ENCODE assay signal across 18 cellular contexts in the genomic region with DNA sequence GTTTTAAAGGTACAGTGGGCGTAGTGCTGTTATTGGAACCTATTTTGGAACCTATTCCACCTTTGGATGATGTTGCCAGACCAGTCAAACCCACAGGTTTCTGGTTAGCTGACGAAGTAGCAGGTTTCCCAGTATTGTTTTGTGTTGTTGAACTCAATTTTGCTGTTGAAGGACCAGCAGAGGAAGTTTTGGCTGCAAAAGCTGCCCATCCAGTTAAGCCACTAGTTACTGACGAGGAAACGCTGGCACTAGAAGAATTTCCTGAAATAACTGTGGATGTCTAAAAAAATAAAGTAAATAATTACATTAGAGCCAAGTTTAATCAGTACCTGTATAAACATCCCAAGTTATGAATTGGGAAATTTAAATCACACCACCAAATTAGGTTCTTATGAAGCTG. TPM values are rescaled to one million over a fixed set of nuclear protein-coding genes. Genes with fewer than 3 reads are reported as not detected.
A peak's percentile ranks its signal among the peaks of the same experiment; 100 is the strongest.
DNase-seq lines count a peak whose midpoint lies in the region; ATAC-seq, FAIRE-seq and TF ChIP-seq lines count a peak whose summit lies in the region.
"Had no signal": no experiment of that assay in that cellular context is flagged by ENCODE, and none has a peak within 500 bp of the region (broad histone marks: within the 10 kb centered on the region; RNA-seq: fewer than 3 reads in every experiment).

No MANE protein-coding gene starts in this region.

- POLR2A ChIA-PET in OCI-LY7 (lab: Charles Lee) (no interaction called here), WTC11 (lab: Charles Lee) (no interaction called here)
- POLR2A ChIA-PET in activated CD4-positive, alpha-beta memory T cell treated with anti-CD3 and anti-CD28 coated beads, Interleukin-2, amount 10 ng/mL, durations not matched to agents 7 days and 5 days (lab: Charles Lee): no interaction called here

- H4K20me1 ChIP-seq in OCI-LY7 (ENCODE audit: insufficient read depth, low read length): no peaks in the 10 kb centered on the region

- H3K4me1 Mint-ChIP-seq in Calu3 (ENCODE audit: low read depth, unreplicated experiment) (peaks cover 16% of the 10 kb centered on the region), WTC11 (peaks cover 6% of the 10 kb centered on the region)
- no peaks in the 10 kb centered on the region for H3K4me1 Mint-ChIP-seq in activated CD4-positive, alpha-beta memory T cell treated with anti-CD3 and anti-CD28 coated beads, Interleukin-2, amount 10 ng/mL, durations not matched to agents 7 days and 5 days
- H3K4me1 Mint-ChIP-seq: natural killer cell had no signal

- H3K4me3 Mint-ChIP-seq in Calu3 (ENCODE audit: low read depth, unreplicated experiment) (no peak overlapping the region), WTC11 (no peak overlapping the region)
- H3K4me3 Mint-ChIP-seq in activated CD4-positive, alpha-beta memory T cell treated with anti-CD3 and anti-CD28 coated beads, Interleukin-2, amount 10 ng/mL, durations not matched to agents 7 days and 5 days: no peak overlapping the region
- H3K4me3 Mint-ChIP-seq: activated CD4-positive, alpha-beta memory T cell treated with anti-CD3 and anti-CD28 coated beads for 36 hours; natural killer cell had no signal

- H2AK5ac ChIP-seq in trophoblast cell (ENCODE audit: low read length): no peak overlapping the region

- ATAC-seq in esophagus mucosa: peak; percentile 79
- ATAC-seq in WTC11: no peak
- ATAC-seq: natural killer cell had no signal

- H3K36me3 ChIP-seq in trophoblast cell (ENCODE audit: control insufficient read depth in 1 of 2, insufficient read depth in 2 of 2, low read length in 2 of 2): peaks cover 0 to 4% of the 10 kb centered on the region in 2 experiments
- peaks cover 61% of the 10 kb centered on the region for H3K36me3 ChIP-seq in OCI-LY7 (ENCODE audit: insufficient read depth, low read length)
- H3K36me3 ChIP-seq: uterus had no signal

- H4K91ac ChIP-seq in trophoblast cell (ENCODE audit: low read depth, low read length): no peak overlapping the region

- H3K27me3 Mint-ChIP-seq in Calu3 (ENCODE audit: unreplicated experiment): no peaks in the 10 kb centered on the region
- no peaks in the 10 kb centered on the region for H3K27me3 Mint-ChIP-seq in WTC11 (ENCODE audit: low read depth)
- no peaks in the 10 kb centered on the region for H3K27me3 Mint-ChIP-seq in activated CD4-positive, alpha-beta memory T cell treated with anti-CD3 and anti-CD28 coated beads, Interleukin-2, amount 10 ng/mL, durations not matched to agents 7 days and 5 days
- H3K27me3 Mint-ChIP-seq: activated CD4-positive, alpha-beta memory T cell treated with anti-CD3 and anti-CD28 coated beads for 36 hours had no signal

- no peak overlapping the region for H3K4ac ChIP-seq in trophoblast cell (ENCODE audit: low read depth, low read length)

- no peak overlapping the region for H2BK120ac ChIP-seq in trophoblast cell (ENCODE audit: insufficient read depth, low read length, poor library complexity)

- no peak overlapping the region for H2BK5ac ChIP-seq in trophoblast cell (ENCODE audit: low read depth, low read length, poor library complexity)

- no peak overlapping the region for H2AFZ ChIP-seq in trophoblast cell (ENCODE audit: insufficient read depth, low read length, poor library complexity)
- no peak overlapping the region for H2AFZ ChIP-seq in OCI-LY7 (ENCODE audit: low read length)

- TF ChIP-seq CTCF in Calu3 (IDR thresholded peaks at IDR 0.05; ENCODE audit: unreplicated experiment): no peak
- no peak for TF ChIP-seq CTCF in OCI-LY7 (conservative IDR thresholded peaks at IDR 0.05; ENCODE audit: low read length)
- no peak for TF ChIP-seq CTCF in WTC11 (IDR thresholded peaks at IDR 0.05)

- no peak overlapping the region for H3K14ac ChIP-seq in trophoblast cell (ENCODE audit: low read length)

- H3K4me1 ChIP-seq in trophoblast cell (ENCODE audit: control insufficient read depth in 1 of 2, insufficient read depth in 2 of 2, low read length in 2 of 2) (peaks cover 0 to 4% of the 10 kb centered on the region in 2 experiments), OCI-LY7 (ENCODE audit: insufficient read depth, low read length, poor library complexity, severe bottlenecking) (no peaks in the 10 kb centered on the region)
- H3K4me1 ChIP-seq: uterus had no signal

- no peak overlapping the region for H4K8ac ChIP-seq in trophoblast cell (ENCODE audit: low read depth, low read length)

- H2BK12ac ChIP-seq in trophoblast cell (ENCODE audit: low read length): no peak overlapping the region

- no peak overlapping the region for H3K23ac ChIP-seq in trophoblast cell (ENCODE audit: low read length)

- H3K79me1 ChIP-seq in trophoblast cell (ENCODE audit: low read length): no peaks in the 10 kb centered on the region

- H3K9me3 Mint-ChIP-seq in Calu3 (ENCODE audit: low read depth, unreplicated experiment) (no peaks in the 10 kb centered on the region), WTC11 (no peaks in the 10 kb centered on the region)
- H3K9me3 Mint-ChIP-seq in activated CD4-positive, alpha-beta memory T cell treated with anti-CD3 and anti-CD28 coated beads, Interleukin-2, amount 10 ng/mL, durations not matched to agents 7 days and 5 days: no peaks in the 10 kb centered on the region
- H3K9me3 Mint-ChIP-seq: activated CD4-positive, alpha-beta memory T cell treated with anti-CD3 and anti-CD28 coated beads for 36 hours; natural killer cell had no signal

- BruUV-seq in Calu3 (replicated peaks; lab: Mats Ljungman, UMichigan) (no TSS peak), OCI-LY7 (replicated peaks; lab: Mats Ljungman, UMichigan) (no TSS peak)

- intact Hi-C loops in Calu3 (cut with micrococcal nuclease; ENCODE audit: unreplicated experiment) (no loop called here), OCI-LY7 (cut with micrococcal nuclease; ENCODE audit: unreplicated experiment) (no loop called here)

- no peak overlapping the region for H3K18ac ChIP-seq in trophoblast cell (ENCODE audit: low read length)

- H3K79me2 ChIP-seq in trophoblast cell (ENCODE audit: control insufficient read depth, insufficient read depth, low read length, poor library complexity) (no peaks in the 10 kb centered on the region), OCI-LY7 (ENCODE audit: insufficient read depth, low read depth, low read length) (no peaks in the 10 kb centered on the region)

- TF ChIP-seq POLR2A in H54 (IDR thresholded peaks at IDR 0.05; ENCODE audit: low read depth, low read length): no peak

- H3K27ac Mint-ChIP-seq in Calu3 (ENCODE audit: unreplicated experiment) (peak overlapping the region; percentile 39), WTC11 (no peak overlapping the region)
- no peak overlapping the region for H3K27ac Mint-ChIP-seq in activated CD4-positive, alpha-beta memory T cell treated with anti-CD3 and anti-CD28 coated beads, Interleukin-2, amount 10 ng/mL, durations not matched to agents 7 days and 5 days
- H3K27ac Mint-ChIP-seq: activated CD4-positive, alpha-beta memory T cell treated with anti-CD3 and anti-CD28 coated beads for 36 hours; natural killer cell had no signal

- H3K9me2 ChIP-seq in OCI-LY7 (ENCODE audit: insufficient read depth, low read length): no peaks in the 10 kb centered on the region

- H3K27me3 ChIP-seq in trophoblast cell (ENCODE audit: insufficient read depth, low read length): no peaks in the 10 kb centered on the region
- H3K27me3 ChIP-seq: uterus had no signal

- H3K9ac ChIP-seq in trophoblast cell (ENCODE audit: low read length): no peak overlapping the region

- H3K4me2 ChIP-seq in trophoblast cell (ENCODE audit: low read length) (peak overlapping the region; percentile 26), OCI-LY7 (ENCODE audit: low read length) (no peak overlapping the region)

- no peak overlapping the region for H4K12ac ChIP-seq in trophoblast cell (ENCODE audit: low read depth, low read length)

- no peak overlapping the region for H3K4me3 ChIP-seq in trophoblast cell (ENCODE audit: low read depth, low read length)
- H3K4me3 ChIP-seq in OCI-LY7 (ENCODE audit: low read depth, low read length, poor library complexity, severe bottlenecking): no peak overlapping the region
- H3K4me3 ChIP-seq: uterus had no signal

- H3K27ac ChIP-seq in trophoblast cell (ENCODE audit: low read depth, low read length) (peak overlapping the region; percentile 14), OCI-LY7 (ENCODE audit: low read depth, low read length, poor library complexity, severe bottlenecking) (no peak overlapping the region)
- H3K27ac ChIP-seq: uterus had no signal

- CTCF ChIA-PET in Calu3 (lab: Charles Lee): no interaction called here
- CTCF ChIA-PET in OCI-LY7 (lab: Charles Lee; ENCODE audit: unreplicated experiment): no interaction called here
- CTCF ChIA-PET in WTC11 (lab: Charles Lee): no interaction called here
- CTCF ChIA-PET in activated CD4-positive, alpha-beta memory T cell treated with anti-CD3 and anti-CD28 coated beads, Interleukin-2, amount 10 ng/mL, durations not matched to agents 7 days and 5 days (lab: Charles Lee): no interaction called here

- peaks cover 12% of the 10 kb centered on the region for H3K36me3 Mint-ChIP-seq in Calu3 (ENCODE audit: insufficient read depth, unreplicated experiment)
- H3K36me3 Mint-ChIP-seq in WTC11: no peaks in the 10 kb centered on the region
- peaks cover 26% of the 10 kb centered on the region for H3K36me3 Mint-ChIP-seq in activated CD4-positive, alpha-beta memory T cell treated with anti-CD3 and anti-CD28 coated beads, Interleukin-2, amount 10 ng/mL, durations not matched to agents 7 days and 5 days (ENCODE audit: low read depth)

- DNase-seq in Calu3 (peak; percentile 71), NCI-H2029 treated with DMSO at 0.1 percent for 48 hours (lab: John Stamatoyannopoulos, UW) (peak; percentile 75), trophoblast cell (peak in 1 of 2 donors; percentile 36), OCI-LY7 (ENCODE audit: low spot score) (no peak), H54 (ENCODE audit: insufficient read length, low spot score) (no peak), WTC11 (ENCODE audit: low spot score) (no peak)
- DNase-seq in activated CD4-positive, alpha-beta memory T cell treated with anti-CD3 and anti-CD28 coated beads, Interleukin-2, amount 10 ng/mL, durations not matched to agents 7 days and 5 days: no peak
- DNase-seq: activated CD4-positive, alpha-beta memory T cell treated with anti-CD3 and anti-CD28 coated beads for 36 hours; amniotic stem cell; caudate nucleus; head of caudate nucleus; natural killer cell; NCI-H1436; NCI-H2227 treated with DMSO at 0.1 percent for 48 hours; stimulated activated CD4-positive, alpha-beta T cell treated with anti-CD3 and anti-CD28 coated beads, Interleukin-2, amount 100 ng/mL, for 24 hours; T-helper 2 cell; uterus had no signal

- FAIRE-seq in H54 (lab: Jason Lieb, UNC): no peak

- no CpG with 5 or more reads among the region's 4 CpGs for WGBS in trophoblast cell (ENCODE audit: extremely low coverage, insufficient coverage, insufficient read length)

- H3K9me3 ChIP-seq in trophoblast cell (ENCODE audit: insufficient read depth, low read depth, low read length) (no peaks in the 10 kb centered on the region), OCI-LY7 (ENCODE audit: low read length) (no peaks in the 10 kb centered on the region)
- H3K9me3 ChIP-seq: uterus had no signal

RNA-seq across cellular contexts. Expression of a gene that starts 25.5 kb away (rescaled TPM):
- total RNA-seq in Calu3 (2022) (11.8 and 13.4 TPM in 2 replicates), esophagus mucosa (14.0 TPM), OCI-LY7 (2022) (19.4 and 20.0 TPM in 2 replicates), WTC11 (2021) (10.0 to 12.6 TPM (median 10.8 TPM) in 3 replicates)
- 21.6 and 22.2 TPM in 2 replicates for polyA plus RNA-seq in trophoblast cell (2013)
- 10.0 and 14.4 TPM in 2 replicates for total RNA-seq in OCI-LY7 (2014; rRNA removed; shearing (Covaris generic))
- total RNA-seq in activated CD4-positive, alpha-beta memory T cell treated with anti-CD3 and anti-CD28 coated beads, Interleukin-2, amount 10 ng/mL, durations not matched to agents 7 days and 5 days: 10 to 100 TPM; 19.2 to 19.4 TPM

RNA-seq across cellular contexts. Expression of a gene that starts 25.5 kb away (rescaled TPM):
- total RNA-seq in Calu3 (2022): 22.5 and 23.9 TPM in 2 replicates
- total RNA-seq in esophagus mucosa: 14.7 TPM
- polyA plus RNA-seq in trophoblast cell (2013): 9.6 and 10.6 TPM in 2 replicates
- total RNA-seq in OCI-LY7 (2014; rRNA removed; shearing (Covaris generic)): 20.2 and 24.0 TPM in 2 replicates
- 22.3 and 25.0 TPM in 2 replicates for total RNA-seq in OCI-LY7 (2022)
- 21.7 to 25.4 TPM (median 23.9 TPM) in 3 replicates for total RNA-seq in WTC11 (2021)
- 10 to 100 TPM in 1 of 2 experiments, 1 to 10 TPM in 1; 9.9 to 13.8 TPM for total RNA-seq in activated CD4-positive, alpha-beta memory T cell treated with anti-CD3 and anti-CD28 coated beads, Interleukin-2, amount 10 ng/mL, durations not matched to agents 7 days and 5 days

Comparison
In these comparisons a context has a peak if more than half of its experiments do, and no peak if none do; other contexts are left out.
1. DNase-seq: peak in Calu3 (single experiment) and NCI-H2029 treated with DMSO at 0.1 percent for 48 hours (single experiment); none in OCI-LY7 (single experiment), H54 (single experiment), WTC11 (single experiment) and activated CD4-positive, alpha-beta memory T cell treated with anti-CD3 and anti-CD28 coated beads, Interleukin-2, amount 10 ng/mL, durations not matched to agents 7 days and 5 days (single experiment).